Comparison of ENCODE assay signal across 1 cellular context in genomic region chr17:44095647-44096496, GRCh38.
TF ChIP-seq lines count a peak whose summit lies in the region.

No MANE protein-coding gene starts in this region.

TF ChIP-seq in HepG2, 621 proteins besides CTCF, POLR2A, EP300 and RAD21 (continued from another document and continues in another):
- no peak for TF ChIP-seq ELK4 (CRISPR knock-in tag; IDR thresholded peaks at IDR 0.05; ENCODE audit: borderline replicate concordance)
- no peak for TF ChIP-seq ZNF101 (CRISPR knock-in tag; IDR thresholded peaks at IDR 0.05; ENCODE audit: borderline replicate concordance, low read depth)
- TF ChIP-seq ZNF577 (CRISPR knock-in tag; IDR thresholded peaks at IDR 0.05; ENCODE audit: borderline replicate concordance, low read depth): no peak
- TF ChIP-seq ZNF746 (CRISPR knock-in tag; IDR thresholded peaks at IDR 0.05): peak; percentile 86
- no peak for TF ChIP-seq ZNF670 (CRISPR knock-in tag; IDR thresholded peaks at IDR 0.05; ENCODE audit: borderline replicate concordance)
- TF ChIP-seq ATF3 (CRISPR knock-in tag; IDR thresholded peaks at IDR 0.05): no peak
- TF ChIP-seq HOXA5 (CRISPR knock-in tag; IDR thresholded peaks at IDR 0.05): no peak
- no peak for TF ChIP-seq ZNF121 (CRISPR knock-in tag; IDR thresholded peaks at IDR 0.05)
- no peak; the same call in 1 of the 2 replicates for TF ChIP-seq IRF9 (CRISPR knock-in tag; IDR thresholded peaks at IDR 0.05; ENCODE audit: borderline replicate concordance)
- no peak for TF ChIP-seq HNRNPUL1 (IDR thresholded peaks at IDR 0.05; ENCODE audit: low read depth, low read length)
- TF ChIP-seq MEIS1 (CRISPR knock-in tag; IDR thresholded peaks at IDR 0.05; ENCODE audit: borderline replicate concordance): peak; percentile 84; the same call in 1 of the 2 replicates
- peak; percentile 57 for TF ChIP-seq ZNF883 (CRISPR knock-in tag; IDR thresholded peaks at IDR 0.05; ENCODE audit: not compliant biosample characterization)
- TF ChIP-seq ZNF841 (CRISPR knock-in tag; IDR thresholded peaks at IDR 0.05; ENCODE audit: borderline replicate concordance): no peak
- no peak; the same call in 1 of the 2 replicates for TF ChIP-seq TFDP2 (CRISPR knock-in tag; IDR thresholded peaks at IDR 0.05)
- no peak for TF ChIP-seq SIX4 (CRISPR knock-in tag; IDR thresholded peaks at IDR 0.05)
- TF ChIP-seq ZNF160 (CRISPR knock-in tag; IDR thresholded peaks at IDR 0.05): 0 out of 2 replicates have a peak, but pooled peaks have one; percentile 18
- peak; percentile 47; the same call in 1 of the 2 replicates for TF ChIP-seq ZBTB7B (CRISPR knock-in tag; IDR thresholded peaks at IDR 0.05)
- TF ChIP-seq ZNF674 (CRISPR knock-in tag; IDR thresholded peaks at IDR 0.05; ENCODE audit: low read depth): no peak
- no peak for TF ChIP-seq ZNF660 (CRISPR knock-in tag; IDR thresholded peaks at IDR 0.05; ENCODE audit: borderline replicate concordance, low read depth)
- peak; percentile 69 for TF ChIP-seq CCDC6 (CRISPR knock-in tag; IDR thresholded peaks at IDR 0.05)
- no peak for TF ChIP-seq ZNF768 (CRISPR knock-in tag; IDR thresholded peaks at IDR 0.05)
- TF ChIP-seq KLF12 (CRISPR knock-in tag; IDR thresholded peaks at IDR 0.05; ENCODE audit: borderline replicate concordance): no peak
- no peak for TF ChIP-seq ZNF501 (CRISPR knock-in tag; IDR thresholded peaks at IDR 0.05)
- no peak for TF ChIP-seq MLXIP (CRISPR knock-in tag; IDR thresholded peaks at IDR 0.05; ENCODE audit: borderline replicate concordance)
- TF ChIP-seq REL (CRISPR knock-in tag; conservative IDR thresholded peaks at IDR 0.05): no peak
- no peak for TF ChIP-seq ZNF7 (CRISPR knock-in tag; IDR thresholded peaks at IDR 0.05)
- peak; percentile 71; the same call in 1 of the 2 replicates for TF ChIP-seq ATAD3A (CRISPR knock-in tag; IDR thresholded peaks at IDR 0.05)
- TF ChIP-seq NFRKB (IDR thresholded peaks at IDR 0.05): no peak
- TF ChIP-seq ZNF225 (CRISPR knock-in tag; IDR thresholded peaks at IDR 0.05): 0 out of 2 replicates have a peak, but pooled peaks have one; percentile 21
- TF ChIP-seq GABPB1 (CRISPR knock-in tag; IDR thresholded peaks at IDR 0.05): peak; percentile 44; the same call in 1 of the 2 replicates
- TF ChIP-seq ZSCAN25 (CRISPR knock-in tag; IDR thresholded peaks at IDR 0.05): peak; percentile 99
- peak; percentile 64 for TF ChIP-seq ZNF609 (CRISPR knock-in tag; IDR thresholded peaks at IDR 0.05; ENCODE audit: borderline replicate concordance)
- no peak for TF ChIP-seq YY1 (IDR thresholded peaks at IDR 0.05; ENCODE audit: insufficient read depth, insufficient replicate concordance, low read depth, low read length)
- TF ChIP-seq SMYD3 (CRISPR knock-in tag; IDR thresholded peaks at IDR 0.05): no peak
- TF ChIP-seq ZNF737 (CRISPR knock-in tag; IDR thresholded peaks at IDR 0.05; ENCODE audit: borderline replicate concordance): no peak
- no peak for TF ChIP-seq NR2C2 (CRISPR knock-in tag; IDR thresholded peaks at IDR 0.05; ENCODE audit: borderline replicate concordance)
- TF ChIP-seq CHD2 (IDR thresholded peaks at IDR 0.05; ENCODE audit: low read depth, low read length): peak; percentile 29; the same call in 1 of the 2 replicates
- no peak for TF ChIP-seq ZSCAN21 (CRISPR knock-in tag; IDR thresholded peaks at IDR 0.05; ENCODE audit: borderline replicate concordance)
- TF ChIP-seq NR3C1 (CRISPR knock-in tag; IDR thresholded peaks at IDR 0.05): no peak
- peak; percentile 28; the same call in 1 of the 2 replicates for TF ChIP-seq KLF9 (CRISPR knock-in tag; IDR thresholded peaks at IDR 0.05; ENCODE audit: low read depth)
- no peak for TF ChIP-seq YEATS2 (CRISPR knock-in tag; IDR thresholded peaks at IDR 0.05; ENCODE audit: borderline replicate concordance)
- no peak for TF ChIP-seq MXD3 (CRISPR knock-in tag; IDR thresholded peaks at IDR 0.05)
- no peak for TF ChIP-seq TAF15 (IDR thresholded peaks at IDR 0.05; ENCODE audit: low read depth, low read length, poor library complexity, severe bottlenecking)
- TF ChIP-seq SNAPC2 (CRISPR knock-in tag; IDR thresholded peaks at IDR 0.05): peak; percentile 47; the same call in 1 of the 2 replicates
- no peak for TF ChIP-seq E2F1 (CRISPR knock-in tag; IDR thresholded peaks at IDR 0.05)
- TF ChIP-seq ZNF766 (CRISPR knock-in tag; IDR thresholded peaks at IDR 0.05; ENCODE audit: borderline replicate concordance): no peak; the same call in 1 of the 2 replicates
- TF ChIP-seq ZNF598 (CRISPR knock-in tag; IDR thresholded peaks at IDR 0.05; ENCODE audit: borderline replicate concordance): peak; percentile 27; the same call in 1 of the 2 replicates
- no peak for TF ChIP-seq ZNF33B (CRISPR knock-in tag; IDR thresholded peaks at IDR 0.05)
- no peak for TF ChIP-seq ZNF781 (CRISPR knock-in tag; IDR thresholded peaks at IDR 0.05; ENCODE audit: borderline replicate concordance, not compliant biosample characterization)
- no peak for TF ChIP-seq MAF1 (CRISPR knock-in tag; IDR thresholded peaks at IDR 0.05; ENCODE audit: borderline replicate concordance)
